In the genomic region with DNA sequence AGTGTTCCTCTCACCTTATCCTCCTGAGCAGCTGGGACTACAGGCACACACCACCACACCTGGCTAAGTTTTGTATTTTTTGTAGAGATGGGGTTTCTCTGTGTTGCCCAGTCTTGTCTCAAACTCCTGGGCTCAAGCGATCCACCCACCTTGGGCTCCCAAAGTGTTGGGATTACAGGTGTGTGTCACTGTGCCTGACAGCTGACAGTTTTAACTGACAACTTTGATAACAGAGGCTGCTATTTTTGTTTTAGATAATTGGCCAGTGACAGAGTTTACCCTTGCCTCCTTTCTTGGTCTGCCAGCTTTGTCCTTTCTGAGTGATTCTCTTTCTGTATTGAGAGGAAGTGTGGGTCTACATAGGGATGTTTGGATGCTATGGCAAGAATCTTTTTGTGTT, we compare ENCODE assay signal across 22 cellular contexts.
"Had no signal": no experiment of that assay in that cellular context is flagged by ENCODE, and none has a peak within 500 bp of the region (broad histone marks: within the 10 kb centered on the region; RNA-seq: fewer than 3 reads in every experiment).

No MANE protein-coding gene starts in this region.

- H3K27me3 Mint-ChIP-seq: stimulated activated naive B cell treated with anti-CD40 and anti-IgM and Interleukin-4, amounts not matched to agents 10 μg/mL and 1 μg/mL and 100 μg/mL, for 72 hours; stimulated activated naive CD8-positive, alpha-beta T cell treated with anti-CD3 and anti-CD28 coated beads, Interleukin-15, Interleukin-2, amounts not matched to agents 100 ng/mL and 50 ng/mL, for 24 hours had no signal

- H3K36me3 ChIP-seq: ovary, transverse colon, uterus had no signal

- H3K27ac Mint-ChIP-seq: nephron progenitor cell; stimulated activated naive B cell treated with anti-CD40 and anti-IgM and Interleukin-4, amounts not matched to agents 10 μg/mL and 1 μg/mL and 100 μg/mL, for 72 hours; stimulated activated naive CD8-positive, alpha-beta T cell treated with anti-CD3 and anti-CD28 coated beads, Interleukin-15, Interleukin-2, amounts not matched to agents 100 ng/mL and 50 ng/mL, for 24 hours had no signal

- H3K27me3 ChIP-seq: esophagus squamous epithelium, ovary, suprapubic skin, transverse colon, upper lobe of right lung, uterus had no signal

- ATAC-seq: naive thymus-derived CD8-positive, alpha-beta T cell; sciatic nerve; stimulated activated naive B cell treated with anti-CD40 and anti-IgM and Interleukin-4, amounts not matched to agents 10 μg/mL and 1 μg/mL and 100 μg/mL, for 72 hours had no signal

- H3K4me3 ChIP-seq: coronary artery, esophagus squamous epithelium, lower lobe of right lung, ovary, smooth muscle cell, suprapubic skin, transverse colon, upper lobe of right lung, uterus had no signal

- H3K4me1 ChIP-seq: esophagus squamous epithelium, lower lobe of right lung, suprapubic skin, transverse colon, upper lobe of right lung, uterus had no signal

- H3K4me1 Mint-ChIP-seq: naive thymus-derived CD8-positive, alpha-beta T cell had no signal

- DNase-seq: dermis blood vessel endothelial cell; effector memory CD4-positive, alpha-beta T cell; esophagus squamous epithelium; lower lobe of right lung; naive thymus-derived CD8-positive, alpha-beta T cell; nephron progenitor cell; occipital lobe; ovary; posterior cingulate gyrus; retina; stimulated activated CD4-positive, alpha-beta T cell treated with anti-CD3 and anti-CD28 coated beads, Interleukin-2, amount 100 ng/mL, for 48 hours; stimulated activated naive B cell treated with anti-CD40 and anti-IgM and Interleukin-4, amounts not matched to agents 10 μg/mL and 1 μg/mL and 100 μg/mL, for 72 hours; transverse colon; upper lobe of right lung; uterus had no signal

- FAIRE-seq: endothelial cell of umbilical vein, keratinocyte had no signal

- H3K27ac ChIP-seq: coronary artery, esophagus squamous epithelium, lower lobe of right lung, ovary, suprapubic skin, transverse colon, upper lobe of right lung, uterus had no signal

- H3K4me3 Mint-ChIP-seq: naive thymus-derived CD8-positive, alpha-beta T cell; nephron progenitor cell; stimulated activated naive B cell treated with anti-CD40 and anti-IgM and Interleukin-4, amounts not matched to agents 10 μg/mL and 1 μg/mL and 100 μg/mL, for 72 hours; stimulated activated naive CD8-positive, alpha-beta T cell treated with anti-CD3 and anti-CD28 coated beads, Interleukin-15, Interleukin-2, amounts not matched to agents 100 ng/mL and 50 ng/mL, for 24 hours had no signal

- H3K9me3 Mint-ChIP-seq: naive thymus-derived CD8-positive, alpha-beta T cell; nephron progenitor cell had no signal

- H3K9me3 ChIP-seq: esophagus squamous epithelium, lower lobe of right lung, ovary, suprapubic skin, transverse colon, upper lobe of right lung, uterus had no signal

- H3K4me2 ChIP-seq: smooth muscle cell had no signal
